In genomic region chr1:239995281-239995680, GRCh38 we compare ENCODE assay signal across 28 cellular contexts.
"Had no signal": no experiment of that assay in that cellular context is flagged by ENCODE, and none has a peak within 500 bp of the region (broad histone marks: within the 10 kb centered on the region; RNA-seq: fewer than 3 reads in every experiment).

No MANE protein-coding gene starts in this region.

- ATAC-seq: left colon; left lung; lower lobe of right lung; natural killer cell; right cardiac atrium; sciatic nerve; stimulated activated memory B cell treated with anti-CD40 and anti-IgM and Interleukin-4, amounts not matched to agents 10 μg/mL and 1 μg/mL and 100 μg/mL, for 72 hours; stimulated activated naive CD8-positive, alpha-beta T cell treated with anti-CD3 and anti-CD28 coated beads, Interleukin-15, amount 100 ng/mL, for 72 hours had no signal

- H3K36me3 ChIP-seq: left lung, lower lobe of right lung, ovary, prostate gland, tibial nerve, uterus had no signal

- DNase-seq: hypothalamus; immature natural killer cell; kidney; left colon; left lung; lower lobe of right lung; mammary epithelial cell; mesenchymal stem cell; naive B cell; natural killer cell; nephron progenitor cell; ovary; posterior cingulate gyrus; retina; right cardiac atrium; stimulated activated CD4-positive, alpha-beta T cell treated with anti-CD3 and anti-CD28 coated beads, Interleukin-1b, Interleukin-23, amount 100 ng/mL, for 48 hours; stimulated activated CD4-positive, alpha-beta T cell treated with anti-CD3 and anti-CD28 coated beads, Interleukin-2, amount 100 ng/mL, for 48 hours; stimulated activated CD4-positive, alpha-beta T cell treated with anti-CD3 and anti-CD28 coated beads, Interleukin-4, amount 100 ng/mL, for 4 hours; stimulated activated CD8-positive, alpha-beta memory T cell treated with anti-CD3 and anti-CD28 coated beads, Interleukin-4, amount 100 ng/mL, for 48 hours; stimulated activated naive CD4-positive, alpha-beta T cell treated with Interleukin-2 at 50 U/mL for 16 hours; stimulated activated naive CD8-positive, alpha-beta T cell treated with anti-CD3 and anti-CD28 coated beads, Interleukin-15, amount 100 ng/mL, for 72 hours; substantia nigra; uterus had no signal

- H3K4me1 ChIP-seq: prostate gland had no signal

- H3K9me3 ChIP-seq: left lung, lower lobe of right lung, prostate gland, tibial nerve, uterus had no signal

- H3K27ac ChIP-seq: left lung, lower lobe of right lung, ovary, prostate gland, tibial nerve, uterus had no signal

- H3K4me3 ChIP-seq: left lung, lower lobe of right lung, ovary, prostate gland, smooth muscle cell, tibial nerve, uterus had no signal

- H3K27me3 ChIP-seq: ovary had no signal
